ENCODE assay signal across 15 cellular contexts in genomic region chr10:110833234-110833940, GRCh38. TPM values are rescaled to one million over a fixed set of nuclear protein-coding genes. Genes with fewer than 3 reads are reported as not detected.
DNase-seq lines count a peak whose midpoint lies in the region; ATAC-seq and TF ChIP-seq lines count a peak whose summit lies in the region.
"Had no signal": no experiment of that assay in that cellular context is flagged by ENCODE, and none has a peak within 500 bp of the region (broad histone marks: within the 10 kb centered on the region; RNA-seq: fewer than 3 reads in every experiment).

No MANE protein-coding gene starts in this region.

- intact Hi-C loops in left ventricle myocardium superior (cut with micrococcal nuclease) (no loop called here), psoas muscle (cut with DNase I) (no loop called here), left colon (cut with DNase I, micrococcal nuclease) (no loop called here)

- H3K4me3 ChIP-seq in psoas muscle, result no peak overlapping the region
- H3K4me3 ChIP-seq: mucosa of descending colon had no signal

- WGBS in psoas muscle, 3 donors, result 75 to 84% (median 80%) methylated on average over 13 of the region's 13 CpGs

- DNase-seq in NCI-H2171 treated with DMSO at 0.1 percent for 48 hours (lab: John Stamatoyannopoulos, UW), result peak; percentile 65
- DNase-seq in NCI-H2171 (lab: John Stamatoyannopoulos, UW), result no peak
- DNase-seq in NCI-H510A treated with DMSO at 0.1 percent for 48 hours (lab: John Stamatoyannopoulos, UW), result peak; percentile 9
- no peak for DNase-seq in left ventricle myocardium superior
- no peak for DNase-seq in psoas muscle
- no peak for DNase-seq in NCI-H2081 treated with DMSO at 0.1 percent for 48 hours (lab: John Stamatoyannopoulos, UW)
- no peak for DNase-seq in DMS53 treated with DMSO at 0.1 percent for 48 hours (lab: John Stamatoyannopoulos, UW; ENCODE audit: unreplicated experiment)
- DNase-seq in left colon, result no peak
- DNase-seq: activated CD4-positive, alpha-beta T cell treated with anti-CD3 and anti-CD28 coated beads for 48 hours; GF-D8; islet precursor cell; mucosa of descending colon; NCI-H1092; NCI-H524 treated with DMSO at 0.1 percent for 48 hours had no signal

- peaks cover 40% of the 10 kb centered on the region for H3K4me1 ChIP-seq in psoas muscle

- H3K36me3 ChIP-seq in psoas muscle (ENCODE audit: insufficient read depth in 1 of 2, low read depth in 1 of 2), result peaks cover 0 to 49% of the 10 kb centered on the region in 2 donors

- H3K9me3 ChIP-seq in psoas muscle, result no peaks in the 10 kb centered on the region
- H3K9me3 ChIP-seq: mucosa of descending colon had no signal

- TF ChIP-seq CTCF in psoas muscle (IDR thresholded peaks at IDR 0.05), result no peak

- ATAC-seq in left ventricle myocardium superior, result peak; percentile 3
- peak; percentile 4 to 37 (median 16) for ATAC-seq in psoas muscle
- no peak for ATAC-seq in left colon
- ATAC-seq: activated T-helper 17 cell treated with anti-CD3 and anti-CD28 coated beads, Interleukin-2, amount 50 U/mL, for 72 hours had no signal

- H3K27me3 ChIP-seq in psoas muscle (ENCODE audit: insufficient read depth in 3 of 3, low read length in 2 of 3), result no peaks in the 10 kb centered on the region

- H3K27ac ChIP-seq in psoas muscle, result peak overlapping the region; percentile 69

RNA-seq across cellular contexts. Expression of gene PDCD4, which starts 38.3 kb away (rescaled TPM):
- 82.4 TPM for total RNA-seq in left ventricle myocardium superior
- total RNA-seq in psoas muscle, result 10 to 100 TPM; 11.3 to 19.7 (median 15.8) TPM
- polyA plus RNA-seq in psoas muscle, result 10 to 100 TPM in 1 of 3 donors, 1 to 10 TPM in 2; 7.6 to 10.2 (median 8.9) TPM
- 100 to 1,000 TPM; 487 to 575 TPM for total RNA-seq in left colon

Comparison
In these comparisons a context has a peak if more than half of its experiments do, and no peak if none do; other contexts are left out.
1. DNase-seq: peak in NCI-H2171 treated with DMSO at 0.1 percent for 48 hours (single experiment) and NCI-H510A treated with DMSO at 0.1 percent for 48 hours (single experiment); none in NCI-H2171 (single experiment), left ventricle myocardium superior (single experiment), psoas muscle (0 of 2), NCI-H2081 treated with DMSO at 0.1 percent for 48 hours (single experiment), DMS53 treated with DMSO at 0.1 percent for 48 hours (single experiment) and left colon (0 of 2).